20 cellular contexts compared by ENCODE assay signal in genomic region chr5:78109891-78110324, GRCh38.
DNase-seq lines count a peak whose midpoint lies in the region; ATAC-seq and TF ChIP-seq lines count a peak whose summit lies in the region.
"Had no signal": no experiment of that assay in that cellular context is flagged by ENCODE, and none has a peak within 500 bp of the region (broad histone marks: within the 10 kb centered on the region; RNA-seq: fewer than 3 reads in every experiment).

No MANE protein-coding gene starts in this region.

- H3K4me1 ChIP-seq in OCI-LY7 (ENCODE audit: insufficient read depth, low read length, poor library complexity, severe bottlenecking): peaks cover 64% of the 10 kb centered on the region
- H3K4me1 ChIP-seq: right lobe of liver had no signal

- TF ChIP-seq CTCF in OCI-LY7 (conservative IDR thresholded peaks at IDR 0.05; ENCODE audit: low read length): no peak

- H4K20me1 ChIP-seq in OCI-LY7 (ENCODE audit: insufficient read depth, low read length): no peaks in the 10 kb centered on the region

- no peaks in the 10 kb centered on the region for H3K9me2 ChIP-seq in OCI-LY7 (ENCODE audit: insufficient read depth, low read length)

- H3K36me3 Mint-ChIP-seq in immature natural killer cell: peaks cover 24 to 54% (median 31%) of the 10 kb centered on the region in 3 donors

- no peaks in the 10 kb centered on the region for H3K27me3 Mint-ChIP-seq in immature natural killer cell (ENCODE audit: low read depth in 3 of 3)
- H3K27me3 Mint-ChIP-seq: activated CD4-positive, alpha-beta memory T cell treated with anti-CD3 and anti-CD28 coated beads, Interleukin-2, amount 10 ng/mL, durations not matched to agents 7 days and 5 days; natural killer cell treated with Interleukin-12 subunit alpha and Interleukin-12 subunit beta and Interleukin-15 and Interleukin-18, amount 100 ng/mL, for 72 hours had no signal

- BruUV-seq in OCI-LY7 (replicated peaks; lab: Mats Ljungman, UMichigan): no TSS peak

- H3K4me3 Mint-ChIP-seq in immature natural killer cell: no peak overlapping the region
- H3K4me3 Mint-ChIP-seq: activated CD4-positive, alpha-beta memory T cell treated with anti-CD3 and anti-CD28 coated beads, Interleukin-2, amount 10 ng/mL, durations not matched to agents 7 days and 5 days; HFFc6; natural killer cell treated with Interleukin-12 subunit alpha and Interleukin-12 subunit beta and Interleukin-15 and Interleukin-18, amount 100 ng/mL, for 72 hours had no signal

- ATAC-seq in GM18498 (IDR thresholded peaks at IDR 0.05; ENCODE audit: unreplicated experiment): peak; percentile 64
- ATAC-seq in GM21423 (IDR thresholded peaks at IDR 0.05; ENCODE audit: unreplicated experiment): peak; percentile 58
- peak; percentile 52 for ATAC-seq in HG03097 (IDR thresholded peaks at IDR 0.05; ENCODE audit: low FRiP score, unreplicated experiment)
- ATAC-seq: natural killer cell treated with Interleukin-12 subunit alpha and Interleukin-12 subunit beta and Interleukin-15 and Interleukin-18, amount 100 ng/mL, for 72 hours; Panc1; right lobe of liver had no signal

- H3K4me3 ChIP-seq in OCI-LY7 (ENCODE audit: low read depth, low read length, poor library complexity, severe bottlenecking): no peak overlapping the region
- H3K4me3 ChIP-seq: cardiac muscle cell, right lobe of liver had no signal

- no peak overlapping the region for H2AFZ ChIP-seq in OCI-LY7 (ENCODE audit: low read length)

- DNase-seq in OCI-LY7 (ENCODE audit: low spot score) (peak; percentile 59), immature natural killer cell (no peak), SW 1271 (lab: John Stamatoyannopoulos, UW) (no peak), superior temporal gyrus (ENCODE audit: extremely low spot score) (no peak), dermis blood vessel endothelial cell (no peak)
- DNase-seq: activated CD4-positive, alpha-beta memory T cell treated with anti-CD3 and anti-CD28 coated beads, Interleukin-2, amount 10 ng/mL, durations not matched to agents 7 days and 5 days; activated naive CD4-positive, alpha-beta T cell; AML-193; DND-41; glutamatergic neuron; HFFc6; right lobe of liver; substantia nigra; T-helper 9 cell had no signal

- H3K9me3 Mint-ChIP-seq in immature natural killer cell: no peaks in the 10 kb centered on the region
- H3K9me3 Mint-ChIP-seq: activated CD4-positive, alpha-beta memory T cell treated with anti-CD3 and anti-CD28 coated beads, Interleukin-2, amount 10 ng/mL, durations not matched to agents 7 days and 5 days; HFFc6; natural killer cell treated with Interleukin-12 subunit alpha and Interleukin-12 subunit beta and Interleukin-15 and Interleukin-18, amount 100 ng/mL, for 72 hours had no signal

- H3K27ac Mint-ChIP-seq in immature natural killer cell: no peak overlapping the region
- H3K27ac Mint-ChIP-seq: activated CD4-positive, alpha-beta memory T cell treated with anti-CD3 and anti-CD28 coated beads, Interleukin-2, amount 10 ng/mL, durations not matched to agents 7 days and 5 days; HFFc6; natural killer cell treated with Interleukin-12 subunit alpha and Interleukin-12 subunit beta and Interleukin-15 and Interleukin-18, amount 100 ng/mL, for 72 hours had no signal

- H3K79me2 ChIP-seq in OCI-LY7 (ENCODE audit: insufficient read depth, low read depth, low read length): no peaks in the 10 kb centered on the region

- peak overlapping the region; percentile 49 for H3K27ac ChIP-seq in OCI-LY7 (ENCODE audit: low read depth, low read length, poor library complexity, severe bottlenecking)
- H3K27ac ChIP-seq: cardiac muscle cell, right lobe of liver had no signal

- H3K4me2 ChIP-seq in OCI-LY7 (ENCODE audit: low read length): peak overlapping the region; percentile 66

- POLR2A ChIA-PET in OCI-LY7 (lab: Charles Lee): no interaction called here

- intact Hi-C loops in OCI-LY7 (cut with micrococcal nuclease; ENCODE audit: unreplicated experiment): loop anchor here (5.0 to 10.0 kb wide), 2 partner anchors 247 to 335 kb away; partner anchors contain the start of gene TBCA

- H3K9me3 ChIP-seq in OCI-LY7 (ENCODE audit: low read length): no peaks in the 10 kb centered on the region
- H3K9me3 ChIP-seq: right lobe of liver had no signal

- peaks cover 29% of the 10 kb centered on the region for H3K36me3 ChIP-seq in OCI-LY7 (ENCODE audit: insufficient read depth, low read length)

- no peaks in the 10 kb centered on the region for H3K4me1 Mint-ChIP-seq in immature natural killer cell
- H3K4me1 Mint-ChIP-seq: activated CD4-positive, alpha-beta memory T cell treated with anti-CD3 and anti-CD28 coated beads, Interleukin-2, amount 10 ng/mL, durations not matched to agents 7 days and 5 days had no signal

- CTCF ChIA-PET in OCI-LY7 (lab: Charles Lee; ENCODE audit: unreplicated experiment): no interaction called here
